Comparison of ENCODE assay signal across 31 cellular contexts in the genomic region with DNA sequence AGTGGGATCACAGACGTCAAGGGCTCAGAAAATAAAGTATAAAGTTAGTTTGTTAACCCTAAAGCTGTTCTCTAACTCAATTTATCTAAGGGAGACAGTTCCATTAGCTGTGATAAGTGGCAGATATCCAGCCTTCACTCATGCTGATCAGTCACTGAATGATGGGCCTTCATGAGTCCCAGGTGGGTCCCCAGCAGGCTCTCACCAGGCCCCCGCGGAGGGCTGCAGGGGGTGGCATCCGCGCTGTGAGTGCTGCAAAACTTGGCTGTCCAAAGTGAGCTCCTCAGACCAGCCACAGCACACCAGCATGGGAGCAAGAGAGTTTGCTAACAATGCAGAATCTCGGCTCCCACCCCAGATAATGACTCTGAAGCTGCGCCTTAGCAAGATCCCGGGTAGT.
"Had no signal": no experiment of that assay in that cellular context is flagged by ENCODE, and none has a peak within 500 bp of the region (broad histone marks: within the 10 kb centered on the region; RNA-seq: fewer than 3 reads in every experiment).

No MANE protein-coding gene starts in this region.

- H3K27me3 ChIP-seq: ascending aorta, cardiac muscle cell had no signal

- H3K4me3 ChIP-seq: ascending aorta, cardiac muscle cell had no signal

- H3K9me3 ChIP-seq: ascending aorta had no signal

- DNase-seq: activated B cell treated with CpG ODN at 0.5 μM for 24 hours; activated CD4-positive, alpha-beta memory T cell treated with anti-CD3 and anti-CD28 coated beads, Interleukin-2, amount 10 ng/mL, durations not matched to agents 7 days and 5 days; activated CD4-positive, alpha-beta T cell treated with anti-CD3 and anti-CD28 coated beads for 4 hours; activated CD4-positive, alpha-beta T cell treated with anti-CD3 and anti-CD28 coated beads, Interleukin-2, amount 10 ng/mL, durations not matched to agents 24 days and 14 days; activated CD4-positive, alpha-beta T cell treated with anti-CD3 and anti-CD28 coated beads, Interleukin-2, amount 50 U/mL, for 1 hour; activated CD4-positive, alpha-beta T cell treated with anti-CD3 and anti-CD28 coated beads, Interleukin-2, amount 50 U/mL, for 48 hours; activated CD4-positive, CD25-positive, alpha-beta regulatory T cell treated with anti-CD3 and anti-CD28 coated beads, Interleukin-2, amount 50 U/mL, for 72 hours; activated CD8-positive, alpha-beta memory T cell treated with anti-CD3 and anti-CD28 coated beads for 24 hours; activated CD8-positive, alpha-beta memory T cell treated with anti-CD3 and anti-CD28 coated beads, Interleukin-2, amount 10 ng/mL, durations not matched to agents 7 days and 5 days; activated CD8-positive, alpha-beta memory T cell treated with anti-CD3 and anti-CD28 coated beads, Interleukin-2, amount 50 U/mL, for 48 hours; activated CD8-positive, alpha-beta T cell treated with anti-CD3 and anti-CD28 coated beads, Interleukin-2, amount 10 ng/mL, durations not matched to agents 7 days and 5 days; activated effector memory CD4-positive, alpha-beta T cell treated with Interleukin-2 at 50 U/mL for 16 hours; activated gamma-delta T cell; activated naive CD4-positive, alpha-beta T cell treated with anti-CD3 and anti-CD28 coated beads, Interleukin-2, amount 10 ng/mL, durations not matched to agents 7 days and 5 days; activated naive CD4-positive, alpha-beta T cell treated with Interleukin-2 at 50 U/mL for 16 hours; activated naive CD8-positive, alpha-beta T cell treated with anti-CD3 and anti-CD28 coated beads, Interleukin-2, amount 10 ng/mL, durations not matched to agents 7 days and 5 days; activated naive CD8-positive, alpha-beta T cell treated with anti-CD3 and anti-CD28 coated beads, Interleukin-2, amount 50 U/mL, for 24 hours; activated T-cell treated with anti-CD3 and anti-CD28 coated beads, Interleukin-2, amount 50 U/mL, for 24 hours; activated T-cell treated with anti-CD3 and anti-CD28 coated beads, Interleukin-2, amount 50 U/mL, for 48 hours; amygdala; anterior cingulate cortex; caudate nucleus; cerebellar nuclear complex; T-helper 1 cell; T-helper 2 cell; T-helper 9 cell; WERI-Rb-1 had no signal

- H3K36me3 ChIP-seq: ascending aorta, cardiac muscle cell, WERI-Rb-1 had no signal

- FAIRE-seq: bronchial epithelial cell, TTC549 had no signal

- H3K27ac ChIP-seq: ascending aorta, cardiac muscle cell, WERI-Rb-1 had no signal
